ENCODE assay signal across 8 cellular contexts in genomic region chr5:96935556-96936430, GRCh38. TPM values are rescaled to one million over a fixed set of nuclear protein-coding genes. Genes with fewer than 3 reads are reported as not detected.
DNase-seq lines count a peak whose midpoint lies in the region; ATAC-seq, FAIRE-seq and TF ChIP-seq lines count a peak whose summit lies in the region.

TSS of gene LNPEP (plus strand) at chr5:96936080. CDS start at chr5:96936156, 76 bp downstream.

- CTCF ChIA-PET in Calu3 (lab: Charles Lee) (interaction anchor here (0.6 to 1.0 kb wide), 7 partner anchors 11 to 1932 kb away, joined by 3 to 10 read pairs (median 5); no protein-coding TSS in a partner anchor), endothelial cell of umbilical vein (lab: Charles Lee) (interaction anchor here (1.0 to 3.8 kb wide), 10 partner anchors 13 to 207 kb away, joined by 3 to 29 read pairs (median 4); partner anchors contain the start of gene LIX1)

- H3K79me2 ChIP-seq in OCI-LY3 (ENCODE audit: low read length) (peaks cover 68% of the 10 kb centered on the region), endothelial cell of umbilical vein (ENCODE audit: control insufficient read depth, insufficient read depth, low read length) (peaks cover 29% of the 10 kb centered on the region)

- H3K4me3 Mint-ChIP-seq in Calu3 (ENCODE audit: low read depth, unreplicated experiment) = peak within 1 kb of the TSS; percentile 78

- peak within 1 kb of the TSS; percentile 93 for H3K27ac Mint-ChIP-seq in Calu3 (ENCODE audit: unreplicated experiment)

- H3K36me3 Mint-ChIP-seq in Calu3 (ENCODE audit: insufficient read depth, unreplicated experiment) = peaks cover 42% of the 10 kb centered on the region

- POLR2A ChIA-PET in endothelial cell of umbilical vein (lab: Charles Lee) = interaction anchor here (0.6 kb wide), 1 partner anchor 140 kb away, joined by 5 read pairs; no protein-coding TSS in a partner anchor

- ATAC-seq in GM21515 (IDR thresholded peaks at IDR 0.05; ENCODE audit: unreplicated experiment) = peak; percentile 50

- DNase-seq in Calu3 = peak; percentile 99
- peak; percentile 88 for DNase-seq in HuH-7 (ENCODE audit: low spot score)
- DNase-seq in activated T-cell treated with anti-CD3 and anti-CD28 coated beads for 1 hour (ENCODE audit: low read depth) = peak; percentile 85
- peak; percentile 99 for DNase-seq in endothelial cell of umbilical vein (ENCODE audit: low read depth, low spot score)
- peak; percentile 91 for DNase-seq in middle frontal gyrus (ENCODE audit: extremely low spot score, low spot score)
- DNase-seq in stimulated activated CD8-positive, alpha-beta memory T cell treated with anti-CD3 and anti-CD28 coated beads, Interleukin-2, amount 100 ng/mL, for 48 hours (ENCODE audit: low read depth in 2 of 2) = peak; percentile 93 to 94

- peaks cover 32% of the 10 kb centered on the region for H4K20me1 ChIP-seq in OCI-LY3 (ENCODE audit: insufficient read depth, low read length)
- H4K20me1 ChIP-seq in endothelial cell of umbilical vein (replicated peaks; ENCODE audit: control insufficient read depth, extremely low read depth, insufficient read depth, low read length) = no peaks in the 10 kb centered on the region

- H3K4me2 ChIP-seq in OCI-LY3 (ENCODE audit: low read length) = peak within 1 kb of the TSS; percentile 94
- H3K4me2 ChIP-seq in endothelial cell of umbilical vein (ENCODE audit: insufficient read depth, low read length) = peak within 1 kb of the TSS; percentile 89

- H3K36me3 ChIP-seq in OCI-LY3 (replicated peaks; ENCODE audit: low read depth, low read length) (peaks cover 4% of the 10 kb centered on the region), endothelial cell of umbilical vein (ENCODE audit: control insufficient read depth in 2 of 2, extremely low read depth in 1 of 2, insufficient read depth in 2 of 2, low read length in 2 of 2) (no peaks in the 10 kb centered on the region)

- H3K27ac ChIP-seq in OCI-LY3 (ENCODE audit: low read length) = peak within 1 kb of the TSS; percentile 98
- peak within 1 kb of the TSS; percentile 82 for H3K27ac ChIP-seq in endothelial cell of umbilical vein (ENCODE audit: insufficient read depth, low read depth, low read length)

- H3K27me3 ChIP-seq in OCI-LY3 (ENCODE audit: low read depth, low read length) = no peaks in the 10 kb centered on the region
- H3K27me3 ChIP-seq in endothelial cell of umbilical vein (ENCODE audit: control insufficient read depth in 2 of 2, insufficient read depth in 2 of 2, low read length in 2 of 2) = no peaks in the 10 kb centered on the region

- H3K9me1 ChIP-seq in endothelial cell of umbilical vein (replicated peaks; ENCODE audit: control insufficient read depth, extremely low read depth, insufficient read depth, low read length) = no peaks in the 10 kb centered on the region

- peak within 1 kb of the TSS; percentile 98 for H3K4me3 ChIP-seq in OCI-LY3 (ENCODE audit: low read length)
- peak within 1 kb of the TSS; percentile 30 to 97 (median 85) for H3K4me3 ChIP-seq in endothelial cell of umbilical vein (replicated peaks in 1 of 3; ENCODE audit: insufficient read depth in 1 of 3, low read depth in 1 of 3, low read length in 3 of 3)

- BruUV-seq in Calu3 (replicated peaks; lab: Mats Ljungman, UMichigan) (no TSS peak), endothelial cell of umbilical vein (replicated peaks; lab: Mats Ljungman, UMichigan) (TSS peak; percentile 12)

- H2AFZ ChIP-seq in OCI-LY3 (ENCODE audit: low read depth, low read length) = peak within 1 kb of the TSS; percentile 67; the same call in 1 of the 2 replicates
- peak within 1 kb of the TSS; percentile 87 for H2AFZ ChIP-seq in endothelial cell of umbilical vein (ENCODE audit: low read depth, low read length)

- no peaks in the 10 kb centered on the region for H3K9me3 Mint-ChIP-seq in Calu3 (ENCODE audit: low read depth, unreplicated experiment)

- H3K9ac ChIP-seq in OCI-LY3 (ENCODE audit: low read length) (peak within 1 kb of the TSS; percentile 99), endothelial cell of umbilical vein (replicated peaks; ENCODE audit: extremely low read depth, insufficient read depth, low read length) (peak within 1 kb of the TSS; percentile 85)

- intact Hi-C loops in Calu3 (cut with micrococcal nuclease; ENCODE audit: unreplicated experiment) = loop anchor here (1.0 to 5.0 kb wide), 3 partner anchors 59 to 227 kb away; partner anchors contain the start of genes ERAP1 and ERAP2
- intact Hi-C loops in endothelial cell of umbilical vein (cut with micrococcal nuclease) = loop anchor here (1.0 to 10.0 kb wide), 10 partner anchors 33 to 1839 kb away; partner anchors contain the start of genes ERAP1, ERAP2, LIX1 and RGMB

- peak; percentile 88 for FAIRE-seq in endothelial cell of umbilical vein (lab: Jason Lieb, UNC)

- TF ChIP-seq POLR2A in endothelial cell of umbilical vein (IDR thresholded peaks at IDR 0.05; ENCODE audit: low read depth, low read length) = no peak

- dilution Hi-C loops in endothelial cell of umbilical vein (cut with MboI; ENCODE audit: extremely low pct_ligation_motif_present, low sequenced_read_pairs) = no loop called here

- H3K27me3 Mint-ChIP-seq in Calu3 (ENCODE audit: unreplicated experiment) = no peaks in the 10 kb centered on the region

- H3K4me1 ChIP-seq in OCI-LY3 (ENCODE audit: low read length) (peaks cover 53% of the 10 kb centered on the region), endothelial cell of umbilical vein (ENCODE audit: control insufficient read depth, extremely low read depth, insufficient read depth, low read length) (peaks cover 21% of the 10 kb centered on the region)

- TF ChIP-seq CTCF in Calu3 (IDR thresholded peaks at IDR 0.05; ENCODE audit: unreplicated experiment) (no peak), OCI-LY3 (IDR thresholded peaks at IDR 0.05; ENCODE audit: low read depth, low read length) (no peak), endothelial cell of umbilical vein (IDR thresholded peaks at IDR 0.05; ENCODE audit: extremely low read depth in 1 of 2, insufficient read depth in 1 of 2, low read depth in 1 of 2, low read length in 2 of 2) (peak in 1 of 2 donors; percentile 1)

- peaks cover 34% of the 10 kb centered on the region for H3K4me1 Mint-ChIP-seq in Calu3 (ENCODE audit: low read depth, unreplicated experiment)

- H3K9me3 ChIP-seq in OCI-LY3 (ENCODE audit: insufficient read depth, low read length) (peaks cover 2% of the 10 kb centered on the region; the same call in 1 of the 2 replicates), endothelial cell of umbilical vein (replicated peaks; ENCODE audit: control insufficient read depth, insufficient read depth, low read length) (no peaks in the 10 kb centered on the region)

TF ChIP-seq in endothelial cell of umbilical vein, 7 proteins besides CTCF, POLR2A, EP300 and RAD21:
- no peak for TF ChIP-seq EZH2 (IDR thresholded peaks at IDR 0.05; ENCODE audit: borderline replicate concordance, low read depth, low read length, severe bottlenecking)
- no peak for TF ChIP-seq JUN (IDR thresholded peaks at IDR 0.05; ENCODE audit: borderline replicate concordance, insufficient read depth, insufficient read length, low read depth)
- peak; percentile 58 for TF ChIP-seq MYC (IDR thresholded peaks at IDR 0.05; ENCODE audit: low read depth, low read length)
- TF ChIP-seq POLR2AphosphoS5 (IDR thresholded peaks at IDR 0.05; ENCODE audit: insufficient read depth, low read depth, low read length) = peak; percentile 81
- no peak for TF ChIP-seq MAX (IDR thresholded peaks at IDR 0.05; ENCODE audit: insufficient read depth, insufficient read length)
- TF ChIP-seq GATA2 (IDR thresholded peaks at IDR 0.05; ENCODE audit: insufficient read depth, insufficient read length, low read depth, low read length) = no peak
TF ChIP-seq in endothelial cell of umbilical vein: peak in this region for 2.

RNA-seq across cellular contexts. Expression of gene LNPEP, which starts in this region (rescaled TPM):
- 76.0 and 85.5 TPM in 2 replicates for total RNA-seq in Calu3 (2022)
- 23.4 and 23.5 TPM in 2 replicates for total RNA-seq in endothelial cell of umbilical vein
- 6.8 and 7.0 TPM in 2 replicates for polyA plus RNA-seq in endothelial cell of umbilical vein
- polyA plus RNA-seq in endothelial cell of umbilical vein (2011; cell fraction: cytosol; rRNA removed) = 4.3 and 4.7 TPM in 2 replicates
- 14.0 and 17.3 TPM in 2 replicates for polyA plus RNA-seq in endothelial cell of umbilical vein (2011; cell fraction: nucleus; rRNA removed)
- polyA plus RNA-seq in endothelial cell of umbilical vein (2012) = 5.8 and 10.0 TPM in 2 replicates
- polyA minus RNA-seq in endothelial cell of umbilical vein = 38.9 and 39.0 TPM in 2 replicates
- polyA minus RNA-seq in endothelial cell of umbilical vein (2011; cell fraction: cytosol; rRNA and poly(A)+ RNA removed) = 11.9 TPM
- 42.8 and 54.7 TPM in 2 replicates for polyA minus RNA-seq in endothelial cell of umbilical vein (2011; cell fraction: nucleus; rRNA and poly(A)+ RNA removed)

Comparison
In these comparisons a context has a peak if more than half of its experiments do, and no peak if none do; other contexts are left out.
1. Peak in every context shown above with its lines: DNase-seq, ATAC-seq, H3K4me3 ChIP-seq and H3K27ac ChIP-seq.